26 cellular contexts compared by ENCODE assay signal in genomic region chr14:91731986-91732385, GRCh38. TPM values are rescaled to one million over a fixed set of nuclear protein-coding genes. Genes with fewer than 3 reads are reported as not detected.
"Had no signal": no experiment of that assay in that cellular context is flagged by ENCODE, and none has a peak within 500 bp of the region (broad histone marks: within the 10 kb centered on the region; RNA-seq: fewer than 3 reads in every experiment).

Gene CATSPERB (minus strand): TSS chr14:91732086. CDS start chr14:91729479, 2,607 bp downstream.

- ATAC-seq: foreskin keratinocyte; heart left ventricle; natural killer cell treated with Interleukin-12 subunit alpha and Interleukin-12 subunit beta and Interleukin-15 and Interleukin-18, amount 100 ng/mL, for 72 hours; psoas muscle; stimulated activated naive B cell treated with anti-CD40 and anti-IgM and Interleukin-4, amounts not matched to agents 10 μg/mL and 1 μg/mL and 100 μg/mL, for 72 hours had no signal

- H3K27me3 ChIP-seq: brain microvascular endothelial cell, esophagus muscularis mucosa, foreskin keratinocyte, heart left ventricle, neutrophil, sigmoid colon, stomach, tibial artery had no signal

- H3K9me3 Mint-ChIP-seq: activated naive CD4-positive, alpha-beta T cell treated with anti-CD3 and anti-CD28 coated beads for 36 hours; activated naive CD8-positive, alpha-beta T cell treated with anti-CD3 and anti-CD28 coated beads for 36 hours; memory B cell; natural killer cell treated with Interleukin-12 subunit alpha and Interleukin-12 subunit beta and Interleukin-15 and Interleukin-18, amount 100 ng/mL, for 72 hours had no signal

- H3K4me1 Mint-ChIP-seq: stimulated activated naive B cell treated with anti-CD40 and anti-IgM and Interleukin-4, amounts not matched to agents 10 μg/mL and 1 μg/mL and 100 μg/mL, for 72 hours had no signal

- H3K36me3 ChIP-seq: adrenal gland, brain microvascular endothelial cell, esophagus muscularis mucosa, heart left ventricle, neutrophil, sigmoid colon, stomach, tibial artery had no signal

- H3K9me3 ChIP-seq: adrenal gland, esophagus muscularis mucosa, heart left ventricle, neutrophil, psoas muscle, sigmoid colon, stomach, tibial artery had no signal

- H3K4me1 ChIP-seq: adrenal gland, foreskin keratinocyte, heart left ventricle, psoas muscle, tibial artery had no signal

- H3K27ac Mint-ChIP-seq: activated naive CD4-positive, alpha-beta T cell treated with anti-CD3 and anti-CD28 coated beads for 36 hours; activated naive CD8-positive, alpha-beta T cell treated with anti-CD3 and anti-CD28 coated beads for 36 hours; memory B cell; natural killer cell treated with Interleukin-12 subunit alpha and Interleukin-12 subunit beta and Interleukin-15 and Interleukin-18, amount 100 ng/mL, for 72 hours; stimulated activated naive B cell treated with anti-CD40 and anti-IgM and Interleukin-4, amounts not matched to agents 10 μg/mL and 1 μg/mL and 100 μg/mL, for 72 hours had no signal

- H3K4me3 ChIP-seq: adrenal gland, esophagus muscularis mucosa, heart left ventricle, psoas muscle, sigmoid colon, stomach, tibial artery had no signal

- H3K27ac ChIP-seq: adrenal gland, brain microvascular endothelial cell, esophagus muscularis mucosa, foreskin keratinocyte, heart left ventricle, neutrophil, psoas muscle, stomach, tibial artery had no signal

- H3K36me3 Mint-ChIP-seq: memory B cell; natural killer cell treated with Interleukin-12 subunit alpha and Interleukin-12 subunit beta and Interleukin-15 and Interleukin-18, amount 100 ng/mL, for 72 hours had no signal

- H3K4me3 Mint-ChIP-seq: activated naive CD4-positive, alpha-beta T cell treated with anti-CD3 and anti-CD28 coated beads for 36 hours; activated naive CD8-positive, alpha-beta T cell treated with anti-CD3 and anti-CD28 coated beads for 36 hours; memory B cell; natural killer cell treated with Interleukin-12 subunit alpha and Interleukin-12 subunit beta and Interleukin-15 and Interleukin-18, amount 100 ng/mL, for 72 hours; stimulated activated naive B cell treated with anti-CD40 and anti-IgM and Interleukin-4, amounts not matched to agents 10 μg/mL and 1 μg/mL and 100 μg/mL, for 72 hours had no signal

- DNase-seq: activated CD4-positive, CD25-positive, alpha-beta regulatory T cell treated with anti-CD3 and anti-CD28 coated beads, Interleukin-2, amount 50 U/mL, for 72 hours; activated effector memory CD4-positive, alpha-beta T cell treated with anti-CD3 and anti-CD28 coated beads, Interleukin-2, amount 50 U/mL, for 16 hours; activated naive CD4-positive, alpha-beta T cell treated with anti-CD3 and anti-CD28 coated beads for 36 hours; activated naive CD8-positive, alpha-beta T cell treated with anti-CD3 and anti-CD28 coated beads for 36 hours; activated T-cell treated with anti-CD3 and anti-CD28 coated beads for 4 hours; adrenal gland; aorta; brain microvascular endothelial cell; caudate nucleus; foreskin keratinocyte; heart left ventricle; hypothalamus; psoas muscle; sigmoid colon; small intestine; stimulated activated naive B cell treated with anti-CD40 and anti-IgM and Interleukin-4, amounts not matched to agents 10 μg/mL and 1 μg/mL and 100 μg/mL, for 72 hours; stomach; SW 1271; T-helper 2 cell; tibial artery had no signal

RNA-seq across cellular contexts. Expression of gene CATSPERB, which starts in this region (rescaled TPM):
- total RNA-seq: myocyte, osteocyte had no signal
